Comparison of ENCODE assay signal across 8 cellular contexts in the genomic region with DNA sequence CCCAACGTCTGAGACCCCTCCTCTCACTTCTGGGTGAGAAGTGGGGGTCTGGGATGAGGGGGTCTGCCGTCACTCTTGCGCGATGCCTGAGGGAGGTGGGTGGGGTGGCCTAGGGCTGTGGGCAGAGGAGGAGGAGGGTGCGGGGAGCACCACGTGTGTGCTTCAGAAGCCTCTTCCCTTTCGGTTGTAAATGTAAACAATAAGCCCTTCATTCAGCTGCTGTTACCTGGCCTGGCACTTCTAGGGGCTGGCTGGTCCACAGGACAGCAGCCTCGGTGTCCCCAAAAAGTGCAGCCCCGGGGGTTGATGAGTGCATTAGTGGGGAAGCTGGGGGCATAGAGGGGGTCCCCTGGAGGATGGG. TPM values are rescaled to one million over a fixed set of nuclear protein-coding genes. Genes with fewer than 3 reads are reported as not detected.
DNase-seq lines count a peak whose midpoint lies in the region; ATAC-seq and TF ChIP-seq lines count a peak whose summit lies in the region.

No MANE protein-coding gene starts in this region.

- peaks cover 18 to 74% (median 50%) of the 10 kb centered on the region in 6 donors for H3K4me1 ChIP-seq in spleen

- DNase-seq in NCI-H1417 (lab: John Stamatoyannopoulos, UW) = peak; percentile 23 to 76 (median 69)
- DNase-seq in NCI-H1417 treated with DMSO at 0.1 percent for 48 hours (lab: John Stamatoyannopoulos, UW) = no peak
- no peak for DNase-seq in spleen
- DNase-seq in hippocampal formation (lab: John Stamatoyannopoulos, UW) = no peak
- no peak for DNase-seq in activated naive CD4-positive, alpha-beta T cell treated with anti-CD3 and anti-CD28 coated beads for 36 hours

- H3K27ac Mint-ChIP-seq in activated naive CD4-positive, alpha-beta T cell treated with anti-CD3 and anti-CD28 coated beads for 36 hours = no peak overlapping the region

- peak overlapping the region in 5 of 8 donors; percentile 75 to 87 (median 81) for H3K27ac ChIP-seq in spleen

- peaks cover 11% of the 10 kb centered on the region for H3K4me1 Mint-ChIP-seq in activated naive CD4-positive, alpha-beta T cell treated with anti-CD3 and anti-CD28 coated beads for 36 hours (ENCODE audit: low read depth)

- H3K9me3 Mint-ChIP-seq in activated naive CD4-positive, alpha-beta T cell treated with anti-CD3 and anti-CD28 coated beads for 36 hours = no peaks in the 10 kb centered on the region

- TF ChIP-seq POLR2A in spleen (IDR thresholded peaks at IDR 0.05) = no peak

- H3K27me3 ChIP-seq in spleen (replicated peaks in 1 of 7) = peaks cover 0 to 14% (median 0%) of the 10 kb centered on the region in 7 donors

- ATAC-seq in HG03469 (IDR thresholded peaks at IDR 0.05; ENCODE audit: unreplicated experiment) = no peak

- no peak overlapping the region for H3K4me3 Mint-ChIP-seq in activated naive CD4-positive, alpha-beta T cell treated with anti-CD3 and anti-CD28 coated beads for 36 hours

- CTCF ChIA-PET in activated naive CD4-positive, alpha-beta T cell treated with anti-CD3 and anti-CD28 coated beads for 36 hours (lab: Charles Lee) = interaction anchor here (1.4 kb wide), 1 partner anchor 110 kb away, joined by 6 read pairs; no protein-coding TSS in a partner anchor

- intact Hi-C loops in spleen (cut with DNase I; ENCODE audit: low total_unique reads) = loop anchor here (10.0 kb wide), 1 partner anchor 104 kb away; no protein-coding TSS in a partner anchor
- intact Hi-C loops in activated naive CD4-positive, alpha-beta T cell treated with anti-CD3 and anti-CD28 coated beads for 36 hours (cut with micrococcal nuclease) = loop anchor here (1.0 to 5.0 kb wide), 2 partner anchors 36 to 112 kb away; a partner anchor contains a TSS

- no peaks in the 10 kb centered on the region for H3K36me3 Mint-ChIP-seq in activated naive CD4-positive, alpha-beta T cell treated with anti-CD3 and anti-CD28 coated beads for 36 hours (ENCODE audit: low read depth)

- peaks cover 12% of the 10 kb centered on the region for H3K27me3 Mint-ChIP-seq in activated naive CD4-positive, alpha-beta T cell treated with anti-CD3 and anti-CD28 coated beads for 36 hours (ENCODE audit: low read depth)

- H3K9me3 ChIP-seq in spleen = no peaks in the 10 kb centered on the region

- WGBS in spleen, 5 donors = 4 to 32% (median 10%) methylated on average over 2 to 9 of the region's 9 CpGs

- no peak for TF ChIP-seq CTCF in WI38 (IDR thresholded peaks at IDR 0.05; ENCODE audit: low read depth, low read length)
- TF ChIP-seq CTCF in spleen (IDR thresholded peaks at IDR 0.05 in 8 of 11, conservative IDR thresholded peaks at IDR 0.05 in 3 of 11) = no peak

- H3K4me3 ChIP-seq in WI38 (ENCODE audit: low read depth, low read length) = peak overlapping the region; percentile 73
- H3K4me3 ChIP-seq in iPS-11a (ENCODE audit: low read depth, low read length) = peak overlapping the region; percentile 81
- peak overlapping the region in 7 of 8 donors; percentile 59 to 95 (median 79) for H3K4me3 ChIP-seq in spleen

- no peaks in the 10 kb centered on the region for H3K36me3 ChIP-seq in spleen

RNA-seq across cellular contexts. Expression of a gene that starts 1.4 kb away (rescaled TPM):
- total RNA-seq in spleen = 10 to 100 TPM; 15.7 to 18.6 (median 17.4) TPM
- polyA plus RNA-seq in spleen = 1 to 10 TPM; 2.7 to 9.7 (median 2.7) TPM
- 1 to 10 TPM; 1.2 to 1.6 TPM for total RNA-seq in activated naive CD4-positive, alpha-beta T cell treated with anti-CD3 and anti-CD28 coated beads for 36 hours

RNA-seq across cellular contexts. Expression of a gene that starts 36.4 kb away (rescaled TPM):
- 10 to 100 TPM in 6 of 7 donors, 1 to 10 TPM in 1; 7.5 to 24.7 (median 19.0) TPM for total RNA-seq in spleen
- 10 to 100 TPM; 17.0 to 25.0 (median 23.2) TPM for polyA plus RNA-seq in spleen
- total RNA-seq in activated naive CD4-positive, alpha-beta T cell treated with anti-CD3 and anti-CD28 coated beads for 36 hours = 10 to 100 TPM; 91.5 to 96.0 TPM

Comparison
In these comparisons a context has a peak if more than half of its experiments do, and no peak if none do; other contexts are left out.
1. DNase-seq: peak in NCI-H1417 (3 of 3); none in NCI-H1417 treated with DMSO at 0.1 percent for 48 hours (single experiment), spleen (single experiment), hippocampal formation (0 of 2) and activated naive CD4-positive, alpha-beta T cell treated with anti-CD3 and anti-CD28 coated beads for 36 hours (single experiment).
2. RNA of a gene that starts 1.4 kb away (total RNA-seq): 15.7 to 18.6 TPM in spleen; 1.2 to 1.6 TPM in activated naive CD4-positive, alpha-beta T cell treated with anti-CD3 and anti-CD28 coated beads for 36 hours; every median in the first group is over 4 times any median in the second.
3. Peak in every context shown above with its lines, with median percentiles within 50 percentile points of each other: H3K4me3 ChIP-seq.